Comparison of ENCODE assay signal across 12 cellular contexts in genomic region chr9:131181091-131181681, GRCh38. TPM values are rescaled to one million over a fixed set of nuclear protein-coding genes. Genes with fewer than 3 reads are reported as not detected.
DNase-seq lines count a peak whose midpoint lies in the region; ATAC-seq, FAIRE-seq and TF ChIP-seq lines count a peak whose summit lies in the region.
"Had no signal": no experiment of that assay in that cellular context is flagged by ENCODE, and none has a peak within 500 bp of the region (broad histone marks: within the 10 kb centered on the region; RNA-seq: fewer than 3 reads in every experiment).

No MANE protein-coding gene starts in this region.

- no peaks in the 10 kb centered on the region for H3K9me3 Mint-ChIP-seq in astrocyte (ENCODE audit: unreplicated experiment)

- no peak for ATAC-seq in HG02885 (IDR thresholded peaks at IDR 0.05; ENCODE audit: poor library complexity, unreplicated experiment)
- no peak for ATAC-seq in HG02571 (IDR thresholded peaks at IDR 0.05; ENCODE audit: unreplicated experiment)
- ATAC-seq: sciatic nerve had no signal

- no peak overlapping the region for H3K4me3 Mint-ChIP-seq in astrocyte (ENCODE audit: unreplicated experiment)

- DNase-seq in NCI-H510A treated with DMSO at 0.1 percent for 48 hours (lab: John Stamatoyannopoulos, UW) (peak; percentile 16), NCI-H510A (lab: John Stamatoyannopoulos, UW) (no peak), Karpas-422 (peak; percentile 54), astrocyte (ENCODE audit: low read depth) (no peak), osteoblast (ENCODE audit: insufficient read length, low spot score, missing footprints) (no peak)
- no peak for DNase-seq in NK-92 treated with Interleukin-12 subunit alpha and Interleukin-12 subunit beta, amount 100 ng/mL, for 24 hours (lab: John Stamatoyannopoulos, UW)
- DNase-seq: NCI-H1436 had no signal

- H3K4me1 Mint-ChIP-seq in astrocyte (ENCODE audit: low read depth, unreplicated experiment): peaks cover 29% of the 10 kb centered on the region

- H3K4me3 ChIP-seq in Karpas-422 (ENCODE audit: low read length) (no peak overlapping the region), astrocyte (ENCODE audit: insufficient read depth, low read depth, low read length) (no peak overlapping the region), osteoblast (ENCODE audit: insufficient read depth, low read length) (no peak overlapping the region)
- H3K4me3 ChIP-seq: lung had no signal

- H3K9ac ChIP-seq in Karpas-422 (ENCODE audit: low read length): no peak overlapping the region
- H3K9ac ChIP-seq in astrocyte (ENCODE audit: low read length): no peak overlapping the region

- H3K36me3 Mint-ChIP-seq in astrocyte (ENCODE audit: low read depth, unreplicated experiment): peaks cover 3% of the 10 kb centered on the region

- H3K27me3 Mint-ChIP-seq in astrocyte (ENCODE audit: low read depth, unreplicated experiment): no peaks in the 10 kb centered on the region

- H3K36me3 ChIP-seq in Karpas-422 (ENCODE audit: insufficient read depth, low read length): peaks cover 28% of the 10 kb centered on the region; the same call in 1 of the 2 replicates
- H3K36me3 ChIP-seq in astrocyte (ENCODE audit: insufficient read depth, low read length): peaks cover 15% of the 10 kb centered on the region
- peaks cover 20% of the 10 kb centered on the region for H3K36me3 ChIP-seq in osteoblast (ENCODE audit: insufficient read depth, low read length)

- H3K4me1 ChIP-seq in Karpas-422 (ENCODE audit: low read length): peaks cover 71% of the 10 kb centered on the region
- H3K4me1 ChIP-seq in astrocyte (ENCODE audit: insufficient read depth, low read length): peaks cover 22% of the 10 kb centered on the region
- peaks cover 30% of the 10 kb centered on the region for H3K4me1 ChIP-seq in osteoblast (ENCODE audit: insufficient read depth, low read length)

- H3K4me2 ChIP-seq in Karpas-422 (ENCODE audit: low read depth, low read length, poor library complexity, severe bottlenecking) (no peak overlapping the region), astrocyte (ENCODE audit: low read length) (no peak overlapping the region), osteoblast (ENCODE audit: insufficient read depth, low read length) (no peak overlapping the region)

- FAIRE-seq in astrocyte (lab: Jason Lieb, UNC): no peak
- FAIRE-seq: colon had no signal

- H3K9me3 ChIP-seq in Karpas-422 (ENCODE audit: low read length) (no peaks in the 10 kb centered on the region), astrocyte (ENCODE audit: insufficient read depth, low read depth, low read length) (no peaks in the 10 kb centered on the region), osteoblast (ENCODE audit: low read depth, low read length) (no peaks in the 10 kb centered on the region)

- H2AFZ ChIP-seq in Karpas-422 (ENCODE audit: low read length): no peak overlapping the region
- H2AFZ ChIP-seq in astrocyte (ENCODE audit: low read depth, low read length): no peak overlapping the region
- H2AFZ ChIP-seq in osteoblast (ENCODE audit: low read length): no peak overlapping the region

- H3K27ac Mint-ChIP-seq in astrocyte (ENCODE audit: unreplicated experiment): peak overlapping the region; percentile 98

- H3K9me2 ChIP-seq in Karpas-422 (replicated peaks; ENCODE audit: insufficient read depth, low read length): no peaks in the 10 kb centered on the region

- H3K27ac ChIP-seq in Karpas-422 (ENCODE audit: low read length) (0 out of 2 replicates have a peak overlapping the region, but pooled peaks have one; percentile 85), astrocyte (ENCODE audit: low read depth, low read length) (peak overlapping the region; percentile 77), osteoblast (ENCODE audit: low read depth, low read length) (peak overlapping the region; percentile 90)

- TF ChIP-seq CTCF in astrocyte (IDR thresholded peaks at IDR 0.05; ENCODE audit: insufficient read depth, low read depth, low read length): peak; percentile 5
- TF ChIP-seq CTCF in osteoblast (IDR thresholded peaks at IDR 0.05; ENCODE audit: extremely low read depth, low read depth, low read length): peak; percentile 5

- H4K20me1 ChIP-seq in Karpas-422 (ENCODE audit: insufficient read depth, low read depth, low read length) (no peaks in the 10 kb centered on the region), astrocyte (ENCODE audit: insufficient read depth, low read length) (peaks cover 20% of the 10 kb centered on the region), osteoblast (ENCODE audit: insufficient read depth, low read length) (no peaks in the 10 kb centered on the region)

- H3K79me2 ChIP-seq in Karpas-422 (ENCODE audit: low read length): peaks cover 37% of the 10 kb centered on the region
- H3K79me2 ChIP-seq in astrocyte (ENCODE audit: insufficient read depth, low read length): no peaks in the 10 kb centered on the region
- H3K79me2 ChIP-seq in osteoblast (ENCODE audit: insufficient read depth, low read length): peaks cover 2% of the 10 kb centered on the region

- H3K27me3 ChIP-seq in Karpas-422 (ENCODE audit: low read length) (no peaks in the 10 kb centered on the region), astrocyte (ENCODE audit: insufficient read depth, low read length) (no peaks in the 10 kb centered on the region), osteoblast (ENCODE audit: insufficient read depth, low read length) (no peaks in the 10 kb centered on the region)

RNA-seq across cellular contexts. Expression of gene NUP214, which starts 55.8 kb away (rescaled TPM):
- 19.3 and 41.9 TPM in 2 replicates for total RNA-seq in Karpas-422 (2014; rRNA removed; shearing (Covaris generic); ENCODE audit: low replicate concordance)
- total RNA-seq in astrocyte (30.5 and 33.4 TPM in 2 replicates), osteoblast (15.0 and 17.7 TPM in 2 replicates)

Comparison
In these comparisons a context has a peak if more than half of its experiments do, and no peak if none do; other contexts are left out.
1. DNase-seq: peak in NCI-H510A treated with DMSO at 0.1 percent for 48 hours (single experiment) and Karpas-422 (single experiment); none in NCI-H510A (single experiment), astrocyte (single experiment), osteoblast (single experiment) and NK-92 treated with Interleukin-12 subunit alpha and Interleukin-12 subunit beta, amount 100 ng/mL, for 24 hours (single experiment).
2. Peak in every context shown above with its lines, with median percentiles within 50 percentile points of each other: H3K27ac ChIP-seq.